ENCODE assay signal across 22 cellular contexts in the genomic region with DNA sequence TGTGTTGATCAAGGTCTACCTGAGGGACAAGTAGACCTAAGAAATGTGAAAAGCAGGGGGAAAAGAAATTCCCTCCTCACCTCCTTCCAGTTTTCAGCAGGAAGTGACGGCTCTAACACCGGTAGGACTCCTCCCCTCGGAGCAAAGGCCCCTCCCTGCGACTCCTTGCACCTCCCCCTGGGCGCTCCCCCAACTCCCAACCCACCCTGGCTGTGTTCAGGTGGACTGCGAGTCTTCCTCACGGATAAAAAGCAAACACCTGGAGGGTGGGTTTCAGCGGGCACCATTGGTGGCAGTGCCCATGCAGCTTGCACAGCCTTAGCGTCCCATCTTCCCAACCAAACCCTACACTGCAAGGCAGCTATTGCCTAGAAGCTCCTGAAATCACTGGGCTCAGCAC.
"Had no signal": no experiment of that assay in that cellular context is flagged by ENCODE, and none has a peak within 500 bp of the region (broad histone marks: within the 10 kb centered on the region; RNA-seq: fewer than 3 reads in every experiment).

No MANE protein-coding gene starts in this region.

- DNase-seq: IMR-90, Karpas-422, KG1, MM.1S, NCI-H1105, NCI-H1417, NCI-H1436 treated with DMSO at 0.1 percent for 48 hours, NCI-H1694, NCI-H187 treated with DMSO at 0.1 percent for 48 hours, NCI-H2029 treated with DMSO at 0.1 percent for 48 hours, NCI-H226, NCI-H446, NCI-H510A, NCI-H524 treated with DMSO at 0.1 percent for 48 hours, NCI-H69, NCI-H774, Right ventricle myocardium superior, RPMI8226, SIG-M5, SK-N-SH had no signal

- H3K9me3 ChIP-seq: SK-N-SH had no signal

- H3K9ac ChIP-seq: SK-N-SH had no signal

- H3K4me2 ChIP-seq: SK-N-SH had no signal

- FAIRE-seq: HepG2, RCC 7860 had no signal
